1 cellular context compared by ENCODE assay signal in genomic region chr2:176491172-176491904, GRCh38.
A peak's percentile ranks its signal among the peaks of the same experiment; 100 is the strongest.
TF ChIP-seq lines count a peak whose summit lies in the region.

No MANE protein-coding gene starts in this region.

TF ChIP-seq in K562, 482 proteins besides CTCF, POLR2A, EP300 and RAD21 (continued from another document):
- TF ChIP-seq, protein P1, sequence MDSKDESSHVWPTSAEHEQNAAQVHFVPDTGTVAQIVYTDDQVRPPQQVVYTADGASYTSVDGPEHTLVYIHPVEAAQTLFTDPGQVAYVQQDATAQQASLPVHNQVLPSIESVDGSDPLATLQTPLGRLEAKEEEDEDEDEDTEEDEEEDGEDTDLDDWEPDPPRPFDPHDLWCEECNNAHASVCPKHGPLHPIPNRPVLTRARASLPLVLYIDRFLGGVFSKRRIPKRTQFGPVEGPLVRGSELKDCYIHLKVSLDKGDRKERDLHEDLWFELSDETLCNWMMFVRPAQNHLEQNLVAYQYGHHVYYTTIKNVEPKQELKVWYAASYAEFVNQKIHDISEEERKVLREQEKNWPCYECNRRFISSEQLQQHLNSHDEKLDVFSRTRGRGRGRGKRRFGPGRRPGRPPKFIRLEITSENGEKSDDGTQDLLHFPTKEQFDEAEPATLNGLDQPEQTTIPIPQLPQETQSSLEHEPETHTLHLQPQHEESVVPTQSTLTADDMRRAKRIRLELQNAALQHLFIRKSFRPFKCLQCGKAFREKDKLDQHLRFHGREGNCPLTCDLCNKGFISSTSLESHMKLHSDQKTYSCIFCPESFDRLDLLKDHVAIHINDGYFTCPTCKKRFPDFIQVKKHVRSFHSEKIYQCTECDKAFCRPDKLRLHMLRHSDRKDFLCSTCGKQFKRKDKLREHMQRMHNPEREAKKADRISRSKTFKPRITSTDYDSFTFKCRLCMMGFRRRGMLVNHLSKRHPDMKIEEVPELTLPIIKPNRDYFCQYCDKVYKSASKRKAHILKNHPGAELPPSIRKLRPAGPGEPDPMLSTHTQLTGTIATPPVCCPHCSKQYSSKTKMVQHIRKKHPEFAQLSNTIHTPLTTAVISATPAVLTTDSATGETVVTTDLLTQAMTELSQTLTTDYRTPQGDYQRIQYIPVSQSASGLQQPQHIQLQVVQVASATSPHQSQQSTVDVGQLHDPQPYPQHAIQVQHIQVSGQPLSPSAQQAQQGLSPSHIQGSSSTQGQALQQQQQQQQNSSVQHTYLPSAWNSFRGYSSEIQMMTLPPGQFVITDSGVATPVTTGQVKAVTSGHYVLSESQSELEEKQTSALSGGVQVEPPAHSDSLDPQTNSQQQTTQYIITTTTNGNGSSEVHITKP (IDR thresholded peaks at IDR 0.05; ENCODE audit: partially characterized antibody): peak; percentile 47
- TF ChIP-seq STAT6 (CRISPR knock-in tag; IDR thresholded peaks at IDR 0.05) (no peak), ZNF316 (IDR thresholded peaks at IDR 0.05) (peak; percentile 55), C11orf30 (IDR thresholded peaks at IDR 0.05; ENCODE audit: low read depth) (0 out of 2 replicates have a peak, but pooled peaks have one; percentile 8), CBFA2T2 (conservative IDR thresholded peaks at IDR 0.05) (peak; percentile 62), BCLAF1 (IDR thresholded peaks at IDR 0.05; ENCODE audit: borderline replicate concordance in 1 of 2, control insufficient read depth in 1 of 2, low read depth in 2 of 2, low read length in 1 of 2) (no peak), EGR1 (conservative IDR thresholded peaks at IDR 0.05) (0 out of 2 replicates have a peak, but pooled peaks have one; percentile 28), HMBOX1 (IDR thresholded peaks at IDR 0.05) (peak; percentile 48; the same call in 1 of the 2 replicates), ZNF311 (CRISPR knock-in tag; IDR thresholded peaks at IDR 0.05) (0 out of 2 replicates have a peak, but pooled peaks have one; percentile 19), SMARCA4 (IDR thresholded peaks at IDR 0.05) (peak; percentile 37; the same call in 1 of the 2 replicates)
- TF ChIP-seq, protein P2, sequence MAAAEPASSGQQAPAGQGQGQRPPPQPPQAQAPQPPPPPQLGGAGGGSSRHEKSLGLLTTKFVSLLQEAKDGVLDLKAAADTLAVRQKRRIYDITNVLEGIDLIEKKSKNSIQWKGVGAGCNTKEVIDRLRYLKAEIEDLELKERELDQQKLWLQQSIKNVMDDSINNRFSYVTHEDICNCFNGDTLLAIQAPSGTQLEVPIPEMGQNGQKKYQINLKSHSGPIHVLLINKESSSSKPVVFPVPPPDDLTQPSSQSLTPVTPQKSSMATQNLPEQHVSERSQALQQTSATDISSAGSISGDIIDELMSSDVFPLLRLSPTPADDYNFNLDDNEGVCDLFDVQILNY (CRISPR knock-in tag; IDR thresholded peaks at IDR 0.05): no peak
- TF ChIP-seq, protein P3, sequence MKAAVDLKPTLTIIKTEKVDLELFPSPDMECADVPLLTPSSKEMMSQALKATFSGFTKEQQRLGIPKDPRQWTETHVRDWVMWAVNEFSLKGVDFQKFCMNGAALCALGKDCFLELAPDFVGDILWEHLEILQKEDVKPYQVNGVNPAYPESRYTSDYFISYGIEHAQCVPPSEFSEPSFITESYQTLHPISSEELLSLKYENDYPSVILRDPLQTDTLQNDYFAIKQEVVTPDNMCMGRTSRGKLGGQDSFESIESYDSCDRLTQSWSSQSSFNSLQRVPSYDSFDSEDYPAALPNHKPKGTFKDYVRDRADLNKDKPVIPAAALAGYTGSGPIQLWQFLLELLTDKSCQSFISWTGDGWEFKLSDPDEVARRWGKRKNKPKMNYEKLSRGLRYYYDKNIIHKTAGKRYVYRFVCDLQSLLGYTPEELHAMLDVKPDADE (conservative IDR thresholded peaks at IDR 0.05; ENCODE audit: control insufficient read depth, low read depth, low read length): 0 out of 2 replicates have a peak, but pooled peaks have one; percentile 37
